ENCODE assay signal across 18 cellular contexts in genomic region chr2:177234267-177234666, GRCh38. TPM values are rescaled to one million over a fixed set of nuclear protein-coding genes. Genes with fewer than 3 reads are reported as not detected.
DNase-seq lines count a peak whose midpoint lies in the region; ATAC-seq and TF ChIP-seq lines count a peak whose summit lies in the region.
"Had no signal": no experiment of that assay in that cellular context is flagged by ENCODE, and none has a peak within 500 bp of the region (broad histone marks: within the 10 kb centered on the region; RNA-seq: fewer than 3 reads in every experiment).

No MANE protein-coding gene starts in this region.

- no peak overlapping the region for H2AFZ ChIP-seq in KMS-11 (ENCODE audit: low read depth)
- H2AFZ ChIP-seq: GM23248 had no signal

- peaks cover 77% of the 10 kb centered on the region for H3K79me2 ChIP-seq in KMS-11 (ENCODE audit: insufficient read depth, low read depth)

- no peak overlapping the region for H3K4me3 ChIP-seq in KMS-11 (IDR thresholded peaks at IDR 0.05; ENCODE audit: insufficient read depth, low read depth, low read length)
- no peak overlapping the region for H3K4me3 ChIP-seq in skeletal muscle tissue (ENCODE audit: low read length in 3 of 3)
- no peak overlapping the region for H3K4me3 ChIP-seq in MG63
- H3K4me3 ChIP-seq: GM23248, ovary had no signal

- peaks cover 39% of the 10 kb centered on the region for H3K36me3 Mint-ChIP-seq in T-helper 1 cell treated with Interleukin-12 subunit alpha and Interleukin-12 subunit beta and Interleukin-4 antibody, amounts not matched to agents 30 μg/mL and 1 μg/mL, for 36 hours (ENCODE audit: low read depth)
- peaks cover 71% of the 10 kb centered on the region for H3K36me3 Mint-ChIP-seq in effector memory CD8-positive, alpha-beta T cell (ENCODE audit: insufficient read depth)

- no peak overlapping the region for H3K4me2 ChIP-seq in KMS-11

- H3K27me3 ChIP-seq in KMS-11 (ENCODE audit: insufficient read depth, low read depth): no peaks in the 10 kb centered on the region
- H3K27me3 ChIP-seq in skeletal muscle tissue (ENCODE audit: control insufficient read depth in 3 of 3, insufficient read depth in 3 of 3, low read length in 3 of 3): no peaks in the 10 kb centered on the region
- H3K27me3 ChIP-seq in MG63: no peaks in the 10 kb centered on the region
- H3K27me3 ChIP-seq: ovary had no signal

- H3K4me1 ChIP-seq in KMS-11 (ENCODE audit: low read depth, poor library complexity, severe bottlenecking) (peaks cover 60% of the 10 kb centered on the region), skeletal muscle tissue (ENCODE audit: control insufficient read depth in 3 of 3, insufficient read depth in 3 of 3, low read length in 3 of 3) (peaks cover 34 to 56% (median 40%) of the 10 kb centered on the region in 3 donors)

- peak overlapping the region; percentile 53 for H3K27ac Mint-ChIP-seq in T-helper 1 cell treated with Interleukin-12 subunit alpha and Interleukin-12 subunit beta and Interleukin-4 antibody, amounts not matched to agents 30 μg/mL and 1 μg/mL, for 36 hours
- H3K27ac Mint-ChIP-seq in effector memory CD8-positive, alpha-beta T cell: peak overlapping the region; percentile 17 to 92

- H3K27me3 Mint-ChIP-seq in T-helper 1 cell treated with Interleukin-12 subunit alpha and Interleukin-12 subunit beta and Interleukin-4 antibody, amounts not matched to agents 30 μg/mL and 1 μg/mL, for 36 hours (ENCODE audit: low read depth): no peaks in the 10 kb centered on the region
- H3K27me3 Mint-ChIP-seq in effector memory CD8-positive, alpha-beta T cell: no peaks in the 10 kb centered on the region

- no peaks in the 10 kb centered on the region for H3K9me3 Mint-ChIP-seq in T-helper 1 cell treated with Interleukin-12 subunit alpha and Interleukin-12 subunit beta and Interleukin-4 antibody, amounts not matched to agents 30 μg/mL and 1 μg/mL, for 36 hours
- no peaks in the 10 kb centered on the region for H3K9me3 Mint-ChIP-seq in effector memory CD8-positive, alpha-beta T cell

- DNase-seq in T-helper 1 cell: no peak
- DNase-seq in effector memory CD8-positive, alpha-beta T cell: no peak
- no peak for DNase-seq in MG63
- no peak for DNase-seq in NCI-H524 treated with DMSO at 0.1 percent for 48 hours (lab: John Stamatoyannopoulos, UW)
- DNase-seq: cerebellar nuclear complex; GM23248; MV-4-11; NCI-H2029; NCI-H524; ovary; SHP77 treated with DMSO at 0.1 percent for 48 hours; stimulated activated CD4-positive, alpha-beta T cell treated with anti-CD3 and anti-CD28 coated beads, Interleukin-4, amount 100 ng/mL, for 1 hour had no signal

- H3K4me3 Mint-ChIP-seq in T-helper 1 cell treated with Interleukin-12 subunit alpha and Interleukin-12 subunit beta and Interleukin-4 antibody, amounts not matched to agents 30 μg/mL and 1 μg/mL, for 36 hours: no peak overlapping the region
- H3K4me3 Mint-ChIP-seq in effector memory CD8-positive, alpha-beta T cell: no peak overlapping the region

- peaks cover 50% of the 10 kb centered on the region for H4K20me1 ChIP-seq in KMS-11 (ENCODE audit: insufficient read depth)

- no peak for TF ChIP-seq CTCF in KMS-11 (conservative IDR thresholded peaks at IDR 0.05; ENCODE audit: low read depth, low read length)

- H3K4me1 Mint-ChIP-seq in T-helper 1 cell treated with Interleukin-12 subunit alpha and Interleukin-12 subunit beta and Interleukin-4 antibody, amounts not matched to agents 30 μg/mL and 1 μg/mL, for 36 hours (ENCODE audit: low read depth): peaks cover 33% of the 10 kb centered on the region
- H3K4me1 Mint-ChIP-seq in effector memory CD8-positive, alpha-beta T cell (ENCODE audit: low read depth in 2 of 2): peaks cover 18 to 50% of the 10 kb centered on the region in 2 donors

- H3K27ac ChIP-seq in KMS-11: peak overlapping the region; percentile 9; the same call in 1 of the 2 replicates
- H3K27ac ChIP-seq in skeletal muscle tissue (ENCODE audit: low read depth, low read length): peak overlapping the region; percentile 26
- H3K27ac ChIP-seq: 22Rv1, GM23248, HL-60, ovary had no signal

- no peak for ATAC-seq in effector memory CD8-positive, alpha-beta T cell (replicated peaks)
- ATAC-seq in GM19023 (IDR thresholded peaks at IDR 0.05; ENCODE audit: unreplicated experiment): no peak

- H3K9me3 ChIP-seq in skeletal muscle tissue (ENCODE audit: control insufficient read depth in 3 of 3, low read length in 3 of 3) (no peaks in the 10 kb centered on the region), MG63 (no peaks in the 10 kb centered on the region)
- H3K9me3 ChIP-seq: ovary had no signal

- H3K9ac ChIP-seq in KMS-11 (no peak overlapping the region), skeletal muscle tissue (ENCODE audit: low read depth in 1 of 3, low read length in 3 of 3) (no peak overlapping the region)
- H3K9ac ChIP-seq: GM23248 had no signal

- peaks cover 21% of the 10 kb centered on the region; the same call in 1 of the 2 replicates for H3K36me3 ChIP-seq in KMS-11 (ENCODE audit: insufficient read depth)
- H3K36me3 ChIP-seq in skeletal muscle tissue (ENCODE audit: control insufficient read depth in 3 of 3, insufficient read depth in 3 of 3, low read length in 3 of 3): peaks cover 13 to 37% (median 37%) of the 10 kb centered on the region in 3 donors
- peaks cover 92% of the 10 kb centered on the region for H3K36me3 ChIP-seq in MG63
- H3K36me3 ChIP-seq: ovary had no signal

RNA-seq across cellular contexts. Expression of gene HNRNPA3, which starts 21.7 kb away (rescaled TPM):
- 49.1 TPM for total RNA-seq in skeletal muscle tissue
- total RNA-seq in MG63 (2014; rRNA removed; shearing (Covaris generic); ENCODE audit: low replicate concordance): 21.1 and 36.5 TPM in 2 replicates

RNA-seq across cellular contexts. Expression of gene NFE2L2, which starts 30.3 kb away (rescaled TPM):
- total RNA-seq in skeletal muscle tissue: 21.4 TPM
- 71.7 and 97.4 TPM in 2 replicates for total RNA-seq in MG63 (2014; rRNA removed; shearing (Covaris generic); ENCODE audit: low replicate concordance)
